Comparison of ENCODE assay signal across 6 cellular contexts in the genomic region with DNA sequence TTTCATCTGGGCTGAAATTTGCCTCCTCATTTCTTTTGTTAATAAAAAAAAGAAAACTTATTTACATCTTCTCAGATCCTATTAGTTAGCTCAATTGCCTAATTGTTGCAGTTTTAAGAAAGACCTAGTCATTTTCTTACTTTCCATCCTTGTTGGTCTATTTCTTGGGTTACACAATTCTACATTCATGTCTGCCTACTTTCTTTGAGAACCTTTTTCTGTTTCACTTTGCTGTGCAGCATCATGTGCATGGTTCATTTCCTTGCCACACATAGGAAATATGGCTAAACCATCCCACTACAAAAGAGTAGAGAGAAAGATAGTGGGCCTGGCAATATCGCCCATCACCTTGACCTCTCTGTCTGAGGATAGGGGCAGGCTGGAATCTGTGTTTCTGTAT.
"Had no signal": no experiment of that assay in that cellular context is flagged by ENCODE, and none has a peak within 500 bp of the region (broad histone marks: within the 10 kb centered on the region; RNA-seq: fewer than 3 reads in every experiment).

No MANE protein-coding gene starts in this region.

- H3K27ac ChIP-seq: HL-60 had no signal

- ATAC-seq: HepG2, K562 had no signal

- H3K4me3 ChIP-seq: K562 had no signal

- DNase-seq: IMR-90, KBM-7, KG1 had no signal
